ENCODE assay signal across 8 cellular contexts in genomic region chr1:20152599-20152930, GRCh38. TPM values are rescaled to one million over a fixed set of nuclear protein-coding genes. Genes with fewer than 3 reads are reported as not detected.
DNase-seq lines count a peak whose midpoint lies in the region; ATAC-seq and TF ChIP-seq lines count a peak whose summit lies in the region.

No MANE protein-coding gene starts in this region.

- no peak overlapping the region for H2BK15ac ChIP-seq in mesenchymal stem cell (ENCODE audit: low read depth, poor library complexity, severe bottlenecking)

- no peak overlapping the region for H2AK5ac ChIP-seq in mesenchymal stem cell (ENCODE audit: low read length, severe bottlenecking)

- no peak overlapping the region for H2AFZ ChIP-seq in mammary epithelial cell (ENCODE audit: low read depth, low read length)
- H2AFZ ChIP-seq in mesenchymal stem cell (ENCODE audit: low read depth, low read length): no peak overlapping the region

- H3K4me2 ChIP-seq in mammary epithelial cell (ENCODE audit: insufficient read depth, low read depth, low read length) (no peak overlapping the region), mesenchymal stem cell (ENCODE audit: low read length, poor library complexity, severe bottlenecking) (no peak overlapping the region)

- CTCF ChIA-PET in MCF 10A (lab: Yijun Ruan, JAX) (interaction anchor here (0.6 to 5.8 kb wide), 25 partner anchors 9 to 363 kb away, joined by 3 to 76 read pairs (median 5); no protein-coding TSS in a partner anchor), mammary epithelial cell (lab: Charles Lee; ENCODE audit: low non-redundant PET) (interaction anchor here (0.6 to 0.9 kb wide), 3 partner anchors 13 to 448 kb away, joined by 3 to 4 read pairs (median 3); no protein-coding TSS in a partner anchor)
- CTCF ChIA-PET in activated CD8-positive, alpha-beta T cell treated with anti-CD3 and anti-CD28 coated beads, Interleukin-2, amount 10 ng/mL, durations not matched to agents 7 days and 5 days (lab: Charles Lee): interaction anchor here (0.7 to 5.8 kb wide), 11 partner anchors 9 to 270 kb away, joined by 3 to 74 read pairs (median 6); partner anchors contain the start of gene OTUD3

- H3K4ac ChIP-seq in mesenchymal stem cell (ENCODE audit: low read depth in 1 of 2, low read length in 2 of 2): no peak overlapping the region

- no peak for DNase-seq in MCF 10A (ENCODE audit: unreplicated experiment)
- DNase-seq in mammary epithelial cell: no peak
- DNase-seq in activated CD8-positive, alpha-beta T cell treated with anti-CD3 and anti-CD28 coated beads, Interleukin-2, amount 10 ng/mL, durations not matched to agents 7 days and 5 days: no peak
- DNase-seq in mesenchymal stem cell: no peak
- no peak for DNase-seq in type B pancreatic cell (ENCODE audit: extremely low spot score, unreplicated experiment)
- DNase-seq in SIG-M5 (lab: John Stamatoyannopoulos, UW): no peak

- H3K79me1 ChIP-seq in mesenchymal stem cell (replicated peaks; ENCODE audit: low read length, poor library complexity, severe bottlenecking): no peaks in the 10 kb centered on the region

- H4K8ac ChIP-seq in mesenchymal stem cell (ENCODE audit: low read length): peak overlapping the region; percentile 10

- POLR2A ChIA-PET in MCF 10A (lab: Yijun Ruan, JAX): no interaction called here
- POLR2A ChIA-PET in activated CD8-positive, alpha-beta T cell treated with anti-CD3 and anti-CD28 coated beads, Interleukin-2, amount 10 ng/mL, durations not matched to agents 7 days and 5 days (lab: Charles Lee): interaction anchor here (0.6 kb wide), 1 partner anchor 175 kb away, joined by 3 read pairs; no protein-coding TSS in a partner anchor

- peak overlapping the region; percentile 55 for H3K4me3 Mint-ChIP-seq in MCF 10A (ENCODE audit: unreplicated experiment)
- H3K4me3 Mint-ChIP-seq in activated CD8-positive, alpha-beta T cell treated with anti-CD3 and anti-CD28 coated beads, Interleukin-2, amount 10 ng/mL, durations not matched to agents 7 days and 5 days: peak overlapping the region; percentile 61
- H3K4me3 Mint-ChIP-seq in type B pancreatic cell: no peak overlapping the region

- H3K23ac ChIP-seq in mesenchymal stem cell (ENCODE audit: low read length in 2 of 2): no peak overlapping the region

- intact Hi-C loops in MCF 10A (cut with micrococcal nuclease): loop anchor here (1.0 to 5.0 kb wide), 4 partner anchors 51 to 390 kb away; no protein-coding TSS in a partner anchor
- intact Hi-C loops in mammary epithelial cell (cut with micrococcal nuclease): loop anchor here (1.0 to 5.0 kb wide), 6 partner anchors 45 to 342 kb away; partner anchors contain the start of gene OTUD3

- no peak overlapping the region for H2BK120ac ChIP-seq in mesenchymal stem cell (ENCODE audit: low read depth, low read length)

- H3K27ac Mint-ChIP-seq in MCF 10A (ENCODE audit: low read depth, unreplicated experiment) (no peak overlapping the region), type B pancreatic cell (peak overlapping the region; percentile 58)
- no peak overlapping the region for H3K27ac Mint-ChIP-seq in activated CD8-positive, alpha-beta T cell treated with anti-CD3 and anti-CD28 coated beads, Interleukin-2, amount 10 ng/mL, durations not matched to agents 7 days and 5 days

- H3K9ac ChIP-seq in mammary epithelial cell (ENCODE audit: insufficient read depth, low read length): no peak overlapping the region
- peak overlapping the region; percentile 88 for H3K9ac ChIP-seq in mesenchymal stem cell (ENCODE audit: low read length)

- H3K9me3 Mint-ChIP-seq in MCF 10A (ENCODE audit: unreplicated experiment) (peaks cover 4% of the 10 kb centered on the region), type B pancreatic cell (peaks cover 4% of the 10 kb centered on the region)
- H3K9me3 Mint-ChIP-seq in activated CD8-positive, alpha-beta T cell treated with anti-CD3 and anti-CD28 coated beads, Interleukin-2, amount 10 ng/mL, durations not matched to agents 7 days and 5 days (ENCODE audit: insufficient read depth): no peaks in the 10 kb centered on the region

- H3K36me3 Mint-ChIP-seq in MCF 10A (ENCODE audit: insufficient read depth, unreplicated experiment): no peaks in the 10 kb centered on the region
- H3K36me3 Mint-ChIP-seq in activated CD8-positive, alpha-beta T cell treated with anti-CD3 and anti-CD28 coated beads, Interleukin-2, amount 10 ng/mL, durations not matched to agents 7 days and 5 days (ENCODE audit: low read depth): no peaks in the 10 kb centered on the region
- no peaks in the 10 kb centered on the region for H3K36me3 Mint-ChIP-seq in type B pancreatic cell

- no peaks in the 10 kb centered on the region for H4K20me1 ChIP-seq in mammary epithelial cell (ENCODE audit: insufficient read depth, low read length)

- H3K27me3 Mint-ChIP-seq in MCF 10A (ENCODE audit: insufficient read depth, unreplicated experiment): no peaks in the 10 kb centered on the region
- H3K27me3 Mint-ChIP-seq in activated CD8-positive, alpha-beta T cell treated with anti-CD3 and anti-CD28 coated beads, Interleukin-2, amount 10 ng/mL, durations not matched to agents 7 days and 5 days (ENCODE audit: low read depth): no peaks in the 10 kb centered on the region
- H3K27me3 Mint-ChIP-seq in type B pancreatic cell: no peaks in the 10 kb centered on the region

- H2BK12ac ChIP-seq in mesenchymal stem cell (ENCODE audit: low read length in 2 of 2): no peak overlapping the region

- no peak overlapping the region for H3K27ac ChIP-seq in mammary epithelial cell (ENCODE audit: insufficient read depth, low read depth, low read length)
- H3K27ac ChIP-seq in mesenchymal stem cell (ENCODE audit: low read length, poor library complexity, severe bottlenecking): no peak overlapping the region

- no peak overlapping the region for H4K91ac ChIP-seq in mesenchymal stem cell (ENCODE audit: low read length)

- H3K18ac ChIP-seq in mesenchymal stem cell (ENCODE audit: low read depth in 1 of 2, low read length in 2 of 2): no peak overlapping the region

- dilution Hi-C loops in mammary epithelial cell (cut with HindIII; ENCODE audit: low sequenced_read_pairs): loop anchor here (10.0 kb wide), 1 partner anchor 58 kb away; no protein-coding TSS in a partner anchor

- H3K4me3 ChIP-seq in mammary epithelial cell (replicated peaks in 1 of 3; ENCODE audit: insufficient read depth in 1 of 3, low read depth in 2 of 3, low read length in 3 of 3): no peak overlapping the region
- no peak overlapping the region for H3K4me3 ChIP-seq in mesenchymal stem cell (ENCODE audit: insufficient read depth in 1 of 2, low read depth in 1 of 2, low read length in 2 of 2)

- no peak for ATAC-seq in activated CD8-positive, alpha-beta T cell treated with anti-CD3 and anti-CD28 coated beads, Interleukin-2, amount 10 ng/mL, durations not matched to agents 7 days and 5 days
- ATAC-seq in HG02840 (IDR thresholded peaks at IDR 0.05; ENCODE audit: low FRiP score, unreplicated experiment) (no peak), HG03095 (IDR thresholded peaks at IDR 0.05; ENCODE audit: unreplicated experiment) (no peak)

- in situ Hi-C loops in mammary epithelial cell (cut with MboI; ENCODE audit: low sequenced_read_pairs in 2 of 2): loop anchor here (5.0 to 25.0 kb wide), 3 partner anchors 48 to 240 kb away; partner anchors contain the start of gene PLA2G2E (in 1 of the 2)

- H3K14ac ChIP-seq in mesenchymal stem cell (ENCODE audit: low read length in 2 of 2): no peak overlapping the region

- peaks cover 6% of the 10 kb centered on the region for H3K4me1 Mint-ChIP-seq in MCF 10A (ENCODE audit: insufficient read depth, unreplicated experiment)
- H3K4me1 Mint-ChIP-seq in activated CD8-positive, alpha-beta T cell treated with anti-CD3 and anti-CD28 coated beads, Interleukin-2, amount 10 ng/mL, durations not matched to agents 7 days and 5 days (ENCODE audit: low read depth): peaks cover 19% of the 10 kb centered on the region
- peaks cover 6% of the 10 kb centered on the region for H3K4me1 Mint-ChIP-seq in type B pancreatic cell (ENCODE audit: unreplicated experiment)

- H3K9me3 ChIP-seq in mammary epithelial cell (replicated peaks; ENCODE audit: insufficient read depth, low read length): no peaks in the 10 kb centered on the region
- H3K9me3 ChIP-seq in mesenchymal stem cell (ENCODE audit: control insufficient read depth, low read length): no peaks in the 10 kb centered on the region

- H3K27me3 ChIP-seq in mammary epithelial cell (ENCODE audit: insufficient read depth, low read length) (no peaks in the 10 kb centered on the region), mesenchymal stem cell (ENCODE audit: control insufficient read depth in 1 of 2, insufficient read depth in 1 of 2, low read length in 2 of 2) (no peaks in the 10 kb centered on the region)

- H3K4me1 ChIP-seq in mammary epithelial cell (ENCODE audit: insufficient read depth, low read length) (peaks cover 6% of the 10 kb centered on the region), mesenchymal stem cell (ENCODE audit: control insufficient read depth, insufficient read depth, low read depth, low read length) (peaks cover 6% of the 10 kb centered on the region)

- TF ChIP-seq CTCF in MCF 10A (IDR thresholded peaks at IDR 0.05; ENCODE audit: unreplicated experiment) (no peak), mammary epithelial cell (conservative IDR thresholded peaks at IDR 0.05 in 1 of 2, IDR thresholded peaks at IDR 0.05 in 1 of 2; ENCODE audit: extremely low read depth in 1 of 2, insufficient read depth in 1 of 2, low read depth in 1 of 2, low read length in 2 of 2) (no peak), type B pancreatic cell (conservative IDR thresholded peaks at IDR 0.05) (peak; percentile 48)

- 53% methylated on average over 7 of the region's 7 CpGs for WGBS in mammary epithelial cell (ENCODE audit: low coverage, missing lambda C conversion rate)
- 44% methylated on average over 6 of the region's 7 CpGs for WGBS in mesenchymal stem cell

- no peak overlapping the region for H2BK5ac ChIP-seq in mesenchymal stem cell (ENCODE audit: low read depth, low read length, poor library complexity, severe bottlenecking)

- no peaks in the 10 kb centered on the region for H3K36me3 ChIP-seq in mammary epithelial cell (ENCODE audit: insufficient read depth, low read length)
- H3K36me3 ChIP-seq in mesenchymal stem cell (ENCODE audit: control insufficient read depth in 1 of 2, insufficient read depth in 2 of 2, low read depth in 1 of 2, low read length in 2 of 2): no peaks in the 10 kb centered on the region

- BruUV-seq in MCF 10A (replicated peaks; lab: Mats Ljungman, UMichigan): no TSS peak
- no TSS peak for BruUV-seq in mammary epithelial cell (replicated peaks; lab: Mats Ljungman, UMichigan)

- H3K79me2 ChIP-seq in mammary epithelial cell (ENCODE audit: insufficient read depth, low read length): no peaks in the 10 kb centered on the region

RNA-seq across cellular contexts. Expression of gene PLA2G2F, which starts 13.4 kb away (rescaled TPM):
- total RNA-seq in MCF 10A (2022): not detected in 2 replicates
- total RNA-seq in mammary epithelial cell: not detected
- polyA plus RNA-seq in mammary epithelial cell: 0.05 TPM
- not detected for polyA minus RNA-seq in mammary epithelial cell
- not detected for total RNA-seq in activated CD8-positive, alpha-beta T cell treated with anti-CD3 and anti-CD28 coated beads, Interleukin-2, amount 10 ng/mL, durations not matched to agents 7 days and 5 days
- polyA plus RNA-seq in mesenchymal stem cell (2013, experiment 1 of 2): not detected
- not detected for polyA plus RNA-seq in mesenchymal stem cell (2013, experiment 2 of 2)
- total RNA-seq in type B pancreatic cell (ENCODE audit: low replicate concordance): not detected in 2 replicates

RNA-seq across cellular contexts. Expression of gene PLA2G2D, which starts 33.2 kb away (rescaled TPM):
- total RNA-seq in MCF 10A (2022) (not detected in 2 replicates), mammary epithelial cell (not detected), type B pancreatic cell (ENCODE audit: low replicate concordance) (not detected in 2 replicates)
- polyA plus RNA-seq in mammary epithelial cell: not detected
- not detected for polyA minus RNA-seq in mammary epithelial cell
- total RNA-seq in activated CD8-positive, alpha-beta T cell treated with anti-CD3 and anti-CD28 coated beads, Interleukin-2, amount 10 ng/mL, durations not matched to agents 7 days and 5 days: not detected
- polyA plus RNA-seq in mesenchymal stem cell (2013, experiment 1 of 2): not detected
- polyA plus RNA-seq in mesenchymal stem cell (2013, experiment 2 of 2): not detected

RNA-seq across cellular contexts. Expression of gene UBXN10, which starts 33.3 kb away (rescaled TPM):
- total RNA-seq in MCF 10A (2022) (not detected in 2 replicates), mammary epithelial cell (1 to 10 TPM in 1 of 2 donors, under 1 TPM in 1; 0.14 to 3.0 TPM), type B pancreatic cell (ENCODE audit: low replicate concordance) (1.6 and 5.0 TPM in 2 replicates)
- polyA plus RNA-seq in mammary epithelial cell: not detected
- not detected for polyA minus RNA-seq in mammary epithelial cell
- under 1 TPM; 0.21 to 0.29 TPM for total RNA-seq in activated CD8-positive, alpha-beta T cell treated with anti-CD3 and anti-CD28 coated beads, Interleukin-2, amount 10 ng/mL, durations not matched to agents 7 days and 5 days
- polyA plus RNA-seq in mesenchymal stem cell (2013, experiment 1 of 2): 0.03 TPM
- polyA plus RNA-seq in mesenchymal stem cell (2013, experiment 2 of 2): 0.03 TPM

RNA-seq across cellular contexts. Expression of gene PLA2G2C, which starts 33.8 kb away (rescaled TPM):
- total RNA-seq in MCF 10A (2022): not detected in 2 replicates
- total RNA-seq in mammary epithelial cell: not detected
- not detected for polyA plus RNA-seq in mammary epithelial cell
- polyA minus RNA-seq in mammary epithelial cell: not detected
- not detected for total RNA-seq in activated CD8-positive, alpha-beta T cell treated with anti-CD3 and anti-CD28 coated beads, Interleukin-2, amount 10 ng/mL, durations not matched to agents 7 days and 5 days
- polyA plus RNA-seq in mesenchymal stem cell (2013, experiment 1 of 2): not detected
- polyA plus RNA-seq in mesenchymal stem cell (2013, experiment 2 of 2): not detected
- total RNA-seq in type B pancreatic cell (ENCODE audit: low replicate concordance): not detected in 2 replicates
